In the genomic region with DNA sequence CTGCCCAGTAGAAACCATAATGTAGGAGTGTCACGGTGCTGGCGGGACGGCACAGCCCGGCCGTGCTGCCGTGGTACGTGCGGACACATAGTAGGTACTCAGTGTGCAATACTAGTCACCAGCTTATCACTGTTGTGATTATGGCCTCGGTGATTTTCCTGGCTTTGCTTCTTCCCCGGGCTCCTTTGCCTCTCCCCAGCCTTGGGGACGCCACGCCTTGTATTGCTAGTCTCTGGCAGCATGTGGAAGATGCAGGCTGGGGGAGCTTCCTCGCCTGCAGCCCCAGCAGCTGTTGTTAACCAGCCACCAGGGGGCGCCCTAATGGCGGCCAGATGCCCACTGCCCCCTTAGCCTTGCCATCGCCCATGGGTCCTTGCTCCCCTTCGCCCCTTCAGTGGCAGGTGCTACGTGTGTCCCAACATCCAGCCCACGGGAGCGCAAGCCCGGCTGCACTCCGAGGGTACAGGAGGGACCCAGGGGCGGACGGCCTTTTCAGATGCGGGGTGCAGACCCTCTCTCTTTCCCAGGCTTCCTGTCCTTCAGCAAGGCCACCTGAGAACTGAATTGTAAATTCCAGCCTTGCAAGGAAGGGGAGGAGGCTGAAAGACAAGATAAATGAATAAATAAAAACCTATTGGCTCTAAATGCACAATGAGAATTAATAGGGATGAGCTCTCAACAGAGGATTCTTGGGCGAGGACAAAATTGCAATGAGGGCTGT, we compare ENCODE assay signal across 8 cellular contexts. TPM values are rescaled to one million over a fixed set of nuclear protein-coding genes. Genes with fewer than 3 reads are reported as not detected.
A peak's percentile ranks its signal among the peaks of the same experiment; 100 is the strongest.
DNase-seq lines count a peak whose midpoint lies in the region; ATAC-seq and TF ChIP-seq lines count a peak whose summit lies in the region.

No MANE protein-coding gene starts in this region.

- peaks cover 0 to 31% (median 11%) of the 10 kb centered on the region in 10 experiments; a peak in 13 of 20 replicates for H3K4me1 ChIP-seq in BLaER1 treated with 17β-estradiol and CSF1 and Interleukin-3, amounts not matched to agents 10 nM and 100 nM

- H3K36me3 ChIP-seq in BLaER1 treated with 17β-estradiol and CSF1 and Interleukin-3, amounts not matched to agents 10 nM and 100 nM, result peaks cover 0 to 56% (median 22%) of the 10 kb centered on the region in 11 experiments; a peak in 16 of 22 replicates

- peak; percentile 81 for DNase-seq in HEK293T (ENCODE audit: extremely low spot score)
- DNase-seq in RPMI7951 (ENCODE audit: low read depth), result peak; percentile 38
- DNase-seq in activated T-helper 1 cell treated with Interleukin-2 at 50 U/mL for 16 hours (ENCODE audit: low read depth), result peak; percentile 41
- DNase-seq in fibroblast of villous mesenchyme (ENCODE audit: low read depth), result peak; percentile 49
- DNase-seq in pons (ENCODE audit: low spot score), result peak; percentile 65

- H3K9me3 ChIP-seq in BLaER1 treated with 17β-estradiol and CSF1 and Interleukin-3, amounts not matched to agents 10 nM and 100 nM (replicated peaks in 1 of 11), result no peaks in the 10 kb centered on the region

- no peak overlapping the region for H3K27ac ChIP-seq in BLaER1 treated with 17β-estradiol and CSF1 and Interleukin-3, amounts not matched to agents 10 nM and 100 nM

- CTCF ChIA-PET in HEK293T (lab: Yijun Ruan, JAX), result interaction anchor here (0.5 to 3.4 kb wide), 14 partner anchors 10 to 414 kb away, joined by 3 to 41 read pairs (median 4); no protein-coding TSS in a partner anchor

- peak overlapping the region in 6 of 11 experiments; percentile 25 to 58 (median 42); a peak in 10 of 22 replicates for H3K4me2 ChIP-seq in BLaER1 treated with 17β-estradiol and CSF1 and Interleukin-3, amounts not matched to agents 10 nM and 100 nM

- TF ChIP-seq CTCF in fibroblast of villous mesenchyme (IDR thresholded peaks at IDR 0.05; ENCODE audit: insufficient read depth, low read depth, low read length), result peak; percentile 73

- H3K9ac ChIP-seq in BLaER1 treated with 17β-estradiol and CSF1 and Interleukin-3, amounts not matched to agents 10 nM and 100 nM, result no peak overlapping the region

- no peak overlapping the region for H3K4me3 ChIP-seq in BLaER1 treated with 17β-estradiol and CSF1 and Interleukin-3, amounts not matched to agents 10 nM and 100 nM
- no peak overlapping the region for H3K4me3 ChIP-seq in fibroblast of villous mesenchyme (ENCODE audit: low read depth, low read length)

- H4K20me1 ChIP-seq in BLaER1 treated with 17β-estradiol and CSF1 and Interleukin-3, amounts not matched to agents 10 nM and 100 nM, result peaks cover 0 to 99% (median 62%) of the 10 kb centered on the region in 11 experiments; a peak in 18 of 22 replicates

- no peak for ATAC-seq in HG02571 (IDR thresholded peaks at IDR 0.05; ENCODE audit: unreplicated experiment)
- ATAC-seq in GM18517 (IDR thresholded peaks at IDR 0.05; ENCODE audit: unreplicated experiment), result no peak

- POLR2A ChIA-PET in HEK293T (lab: Yijun Ruan, JAX), result no interaction called here

- H3K27me3 ChIP-seq in BLaER1 treated with 17β-estradiol and CSF1 and Interleukin-3, amounts not matched to agents 10 nM and 100 nM, result peaks cover 23 to 36% (median 26%) of the 10 kb centered on the region in 11 experiments

TF ChIP-seq in HEK293T, 16 proteins besides CTCF, POLR2A, EP300 and RAD21:
- TF ChIP-seq BHLHE40 (IDR thresholded peaks at IDR 0.05; ENCODE audit: borderline replicate concordance) (no peak), SP1 (IDR thresholded peaks at IDR 0.05) (no peak), TARDBP (IDR thresholded peaks at IDR 0.05) (no peak), LEF1 (IDR thresholded peaks at IDR 0.05; ENCODE audit: borderline replicate concordance) (no peak), HDGF (IDR thresholded peaks at IDR 0.05; ENCODE audit: borderline replicate concordance) (no peak), ZNF384 (IDR thresholded peaks at IDR 0.05) (no peak), ELF4 (IDR thresholded peaks at IDR 0.05) (no peak), NFRKB (IDR thresholded peaks at IDR 0.05) (no peak), FOXK2 (IDR thresholded peaks at IDR 0.05) (no peak), L3MBTL2 (conservative IDR thresholded peaks at IDR 0.05) (no peak), FOXA1 (IDR thresholded peaks at IDR 0.05) (no peak), SUZ12 (IDR thresholded peaks at IDR 0.05) (no peak), CTBP1 (IDR thresholded peaks at IDR 0.05; ENCODE audit: borderline replicate concordance) (no peak)
- TF ChIP-seq, protein P1, sequence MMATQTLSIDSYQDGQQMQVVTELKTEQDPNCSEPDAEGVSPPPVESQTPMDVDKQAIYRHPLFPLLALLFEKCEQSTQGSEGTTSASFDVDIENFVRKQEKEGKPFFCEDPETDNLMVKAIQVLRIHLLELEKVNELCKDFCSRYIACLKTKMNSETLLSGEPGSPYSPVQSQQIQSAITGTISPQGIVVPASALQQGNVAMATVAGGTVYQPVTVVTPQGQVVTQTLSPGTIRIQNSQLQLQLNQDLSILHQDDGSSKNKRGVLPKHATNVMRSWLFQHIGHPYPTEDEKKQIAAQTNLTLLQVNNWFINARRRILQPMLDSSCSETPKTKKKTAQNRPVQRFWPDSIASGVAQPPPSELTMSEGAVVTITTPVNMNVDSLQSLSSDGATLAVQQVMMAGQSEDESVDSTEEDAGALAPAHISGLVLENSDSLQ (IDR thresholded peaks at IDR 0.05), result no peak
TF ChIP-seq in HEK293T: peak in this region for 0.

RNA-seq across cellular contexts. Expression of gene NTNG2, which starts 8.0 kb away (rescaled TPM):
- 0.36 and 1.6 TPM in 2 replicates for total RNA-seq in RPMI7951 (2014; rRNA removed; shearing (Covaris generic))
- total RNA-seq in fibroblast of villous mesenchyme, result 0.86 and 1.9 TPM in 2 replicates
